Comparison of ENCODE assay signal across 19 cellular contexts in the genomic region with DNA sequence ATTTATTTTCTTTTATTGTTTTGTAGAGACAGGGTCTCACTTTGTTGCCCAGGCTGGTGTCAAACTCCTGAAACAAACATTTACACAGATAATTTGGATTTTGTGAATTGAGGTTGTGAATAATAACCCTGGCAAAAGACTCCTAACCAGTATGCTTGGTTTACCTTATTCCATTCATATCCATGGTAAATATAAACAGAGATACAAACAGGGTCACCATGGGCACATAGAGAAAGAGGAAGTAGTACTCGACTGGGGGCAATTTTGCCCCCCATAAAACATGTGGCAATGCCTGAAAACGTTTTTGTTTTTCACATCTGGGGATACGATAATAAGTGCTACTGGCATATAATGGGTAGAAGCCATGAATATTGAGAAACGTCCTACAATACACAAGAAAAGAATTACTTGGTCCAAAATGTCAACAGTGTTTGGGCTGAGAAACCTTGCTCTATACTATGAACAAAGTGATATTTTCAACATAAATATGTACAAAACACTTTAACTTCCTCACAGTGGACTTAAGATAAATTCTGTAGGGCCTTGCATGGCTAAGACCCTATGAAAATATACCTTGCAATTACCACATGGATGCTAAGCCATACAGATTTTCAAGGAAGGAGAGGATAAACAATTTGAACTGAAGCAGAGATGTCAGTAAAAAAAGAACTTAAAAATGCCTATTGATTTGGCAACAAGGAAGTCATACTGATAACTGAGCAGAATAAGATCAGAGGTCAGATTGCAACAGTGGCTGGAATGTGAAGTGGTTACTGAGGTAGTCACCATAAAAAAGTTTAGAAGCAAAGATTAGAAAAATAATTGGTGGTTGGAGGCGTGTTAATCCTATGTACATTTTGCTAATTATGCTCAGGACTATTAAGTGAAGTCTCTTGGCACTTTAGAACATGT. TPM values are rescaled to one million over a fixed set of nuclear protein-coding genes. Genes with fewer than 3 reads are reported as not detected.
DNase-seq lines count a peak whose midpoint lies in the region; ATAC-seq and TF ChIP-seq lines count a peak whose summit lies in the region.
"Had no signal": no experiment of that assay in that cellular context is flagged by ENCODE, and none has a peak within 500 bp of the region (broad histone marks: within the 10 kb centered on the region; RNA-seq: fewer than 3 reads in every experiment).

No MANE protein-coding gene starts in this region.

- H2BK120ac ChIP-seq in IMR-90 (ENCODE audit: low read depth, low read length), result no peak overlapping the region
- H2BK120ac ChIP-seq in mesenchymal stem cell (ENCODE audit: low read depth, low read length), result no peak overlapping the region

- H3K36me3 ChIP-seq in IMR-90 (ENCODE audit: control insufficient read depth, insufficient read depth, low read length) (peaks cover 6% of the 10 kb centered on the region), mesenchymal stem cell (ENCODE audit: control insufficient read depth in 1 of 2, insufficient read depth in 2 of 2, low read depth in 1 of 2, low read length in 2 of 2) (peaks cover 0 to 73% of the 10 kb centered on the region in 2 experiments)

- intact Hi-C loops in IMR-90 (cut with micrococcal nuclease), result no loop called here

- POLR2A ChIA-PET in IMR-90 (lab: Charles Lee; ENCODE audit: unreplicated experiment), result no interaction called here

- H3K4me2 ChIP-seq in IMR-90 (ENCODE audit: low read depth, low read length) (peak overlapping the region; percentile 38; the same call in 1 of the 2 replicates), mesenchymal stem cell (ENCODE audit: low read length, poor library complexity, severe bottlenecking) (no peak overlapping the region)
- H3K4me2 ChIP-seq: BLaER1 had no signal

- H2BK20ac ChIP-seq in IMR-90 (ENCODE audit: low read depth, low read length), result no peak overlapping the region

- H2AFZ ChIP-seq in IMR-90 (replicated peaks; ENCODE audit: low read length, poor library complexity), result no peak overlapping the region
- no peak overlapping the region for H2AFZ ChIP-seq in mesenchymal stem cell (ENCODE audit: low read depth, low read length)
- H2AFZ ChIP-seq: parathyroid adenoma had no signal

- no peak overlapping the region for H4K5ac ChIP-seq in IMR-90 (ENCODE audit: low read depth, low read length)

- H3K23ac ChIP-seq in IMR-90 (ENCODE audit: low read depth, low read length), result no peak overlapping the region
- no peak overlapping the region for H3K23ac ChIP-seq in mesenchymal stem cell (ENCODE audit: low read length in 2 of 2)

- DNase-seq in AML-193 (lab: John Stamatoyannopoulos, UW), result peak; percentile 6 to 13
- DNase-seq in IMR-90, result peak; percentile 79
- DNase-seq in choroid plexus epithelial cell (ENCODE audit: low read depth), result peak; percentile 89
- DNase-seq in mesenchymal stem cell, result peak; percentile 69
- no peak for DNase-seq in activated CD4-positive, CD25-positive, alpha-beta regulatory T cell (lab: John Stamatoyannopoulos, UW)
- no peak for DNase-seq in NCI-H510A treated with DMSO at 0.1 percent for 48 hours (lab: John Stamatoyannopoulos, UW)
- no peak for DNase-seq in GOT3 (lab: John Stamatoyannopoulos, UW)
- DNase-seq: activated CD4-positive, alpha-beta T cell treated with anti-CD3 and anti-CD28 coated beads for 48 hours; activated T-cell treated with anti-CD3 and anti-CD28 coated beads, Interleukin-2, amount 50 U/mL, for 48 hours; amniotic stem cell; dorsolateral prefrontal cortex; foreskin keratinocyte; NCI-H69; T-helper 17 cell had no signal

- H3K4ac ChIP-seq in IMR-90 (ENCODE audit: low read depth, low read length) (no peak overlapping the region), mesenchymal stem cell (ENCODE audit: low read depth in 1 of 2, low read length in 2 of 2) (no peak overlapping the region)

- no peak overlapping the region for H2BK15ac ChIP-seq in IMR-90 (ENCODE audit: low read depth, low read length)
- H2BK15ac ChIP-seq in mesenchymal stem cell (ENCODE audit: low read depth, poor library complexity, severe bottlenecking), result no peak overlapping the region

- H3K27ac ChIP-seq in IMR-90 (ENCODE audit: insufficient read depth, low read length) (peak overlapping the region; percentile 40; the same call in 1 of the 2 replicates), mesenchymal stem cell (ENCODE audit: low read length, poor library complexity, severe bottlenecking) (no peak overlapping the region)
- H3K27ac ChIP-seq: BLaER1, dorsolateral prefrontal cortex, foreskin keratinocyte, parathyroid adenoma, Peyer's patch, thoracic aorta had no signal

- H2AK5ac ChIP-seq in IMR-90 (ENCODE audit: low read depth, low read length), result no peak overlapping the region
- H2AK5ac ChIP-seq in mesenchymal stem cell (ENCODE audit: low read length, severe bottlenecking), result no peak overlapping the region

- H3K9me3 ChIP-seq in IMR-90 (ENCODE audit: control insufficient read depth, insufficient read depth, low read length) (no peaks in the 10 kb centered on the region), mesenchymal stem cell (ENCODE audit: control insufficient read depth, low read length) (no peaks in the 10 kb centered on the region)
- H3K9me3 ChIP-seq: BLaER1, Peyer's patch, thoracic aorta had no signal

- no peak overlapping the region for H2BK12ac ChIP-seq in mesenchymal stem cell (ENCODE audit: low read length in 2 of 2)

- H3K14ac ChIP-seq in IMR-90 (replicated peaks; ENCODE audit: low read depth, low read length), result no peak overlapping the region
- no peak overlapping the region for H3K14ac ChIP-seq in mesenchymal stem cell (ENCODE audit: low read length in 2 of 2)

- no peaks in the 10 kb centered on the region for H3K9me1 ChIP-seq in IMR-90 (ENCODE audit: insufficient read depth, low read length)

- H2BK5ac ChIP-seq in IMR-90 (ENCODE audit: low read depth, low read length, poor library complexity, severe bottlenecking) (peak overlapping the region; percentile 33), mesenchymal stem cell (ENCODE audit: low read depth, low read length, poor library complexity, severe bottlenecking) (no peak overlapping the region)

- no peak overlapping the region for H4K91ac ChIP-seq in IMR-90 (ENCODE audit: insufficient read depth, low read depth, low read length)
- no peak overlapping the region for H4K91ac ChIP-seq in mesenchymal stem cell (ENCODE audit: low read length)

- CTCF ChIA-PET in IMR-90 (lab: Yijun Ruan, JAX), result interaction anchor here (1.4 kb wide), 1 partner anchor 11 kb away, joined by 3 read pairs; no protein-coding TSS in a partner anchor

- H3K4me3 ChIP-seq in IMR-90 (ENCODE audit: insufficient read depth, low read depth, low read length) (no peak overlapping the region), choroid plexus epithelial cell (ENCODE audit: low read depth, low read length) (no peak overlapping the region), mesenchymal stem cell (ENCODE audit: insufficient read depth in 1 of 2, low read depth in 1 of 2, low read length in 2 of 2) (no peak overlapping the region)
- H3K4me3 ChIP-seq: BLaER1, dorsolateral prefrontal cortex, Peyer's patch, thoracic aorta had no signal

- no peak overlapping the region for H2AK9ac ChIP-seq in IMR-90 (replicated peaks; ENCODE audit: low read depth, low read length, poor library complexity)

- no peak overlapping the region; a peak in 1 of 4 replicates for H4K8ac ChIP-seq in IMR-90 (ENCODE audit: low read depth in 2 of 2, low read length in 2 of 2)
- no peak overlapping the region for H4K8ac ChIP-seq in mesenchymal stem cell (ENCODE audit: low read length)

- TF ChIP-seq RAD21 in IMR-90 (IDR thresholded peaks at IDR 0.05; ENCODE audit: low read length), result no peak

- no peaks in the 10 kb centered on the region for H4K20me1 ChIP-seq in IMR-90 (ENCODE audit: insufficient read depth, low read length)
- H4K20me1 ChIP-seq: BLaER1 had no signal

- dilution Hi-C loops in IMR-90 (cut with HindIII; ENCODE audit: low sequenced_read_pairs, unreplicated experiment), result no loop called here

- no peak for TF ChIP-seq POLR2A in IMR-90 (IDR thresholded peaks at IDR 0.05; ENCODE audit: low read depth, low read length)

- BruUV-seq in IMR-90 (replicated peaks; lab: Mats Ljungman, UMichigan), result no TSS peak

- H3K4me1 ChIP-seq in IMR-90 (ENCODE audit: control insufficient read depth, insufficient read depth, low read length) (peaks cover 12% of the 10 kb centered on the region; the same call in 1 of the 2 replicates), mesenchymal stem cell (ENCODE audit: control insufficient read depth, insufficient read depth, low read depth, low read length) (no peaks in the 10 kb centered on the region)
- H3K4me1 ChIP-seq: BLaER1, foreskin keratinocyte, parathyroid adenoma, Peyer's patch had no signal

- no peak overlapping the region for H3K56ac ChIP-seq in IMR-90 (ENCODE audit: extremely low read depth, insufficient read depth, low read length)

- WGBS in IMR-90 (ENCODE audit: extremely low coverage in 2 of 2, insufficient read length in 1 of 2), 2 experiments, result no CpG with 5 or more reads among the region's 5 CpGs
- 75% methylated on average over 1 of the region's 5 CpGs for WGBS in mesenchymal stem cell

- in situ Hi-C loops in IMR-90 (cut with MboI; ENCODE audit: low sequenced_read_pairs), result no loop called here

- no peak for TF ChIP-seq CTCF in IMR-90 (conservative IDR thresholded peaks at IDR 0.05; ENCODE audit: low read depth, low read length)
- TF ChIP-seq CTCF in choroid plexus epithelial cell (conservative IDR thresholded peaks at IDR 0.05; ENCODE audit: low read depth, low read length), result no peak

- H3K79me1 ChIP-seq in IMR-90 (ENCODE audit: low read depth in 1 of 2, low read length in 2 of 2) (peaks cover 0 to 3% of the 10 kb centered on the region in 2 experiments; a peak in 3 of 4 replicates), mesenchymal stem cell (replicated peaks; ENCODE audit: low read length, poor library complexity, severe bottlenecking) (peaks cover 2% of the 10 kb centered on the region)

- peak; percentile 72 for ATAC-seq in IMR-90 (ENCODE audit: low read depth)
- no peak for ATAC-seq in GM19395 (IDR thresholded peaks at IDR 0.05; ENCODE audit: unreplicated experiment)
- ATAC-seq: foreskin keratinocyte, T-helper 17 cell had no signal

- H3K18ac ChIP-seq in IMR-90 (ENCODE audit: low read depth, low read length) (peak overlapping the region; percentile 74), mesenchymal stem cell (ENCODE audit: low read depth in 1 of 2, low read length in 2 of 2) (no peak overlapping the region)

- H3K27me3 ChIP-seq in IMR-90 (ENCODE audit: control insufficient read depth, insufficient read depth, low read length) (no peaks in the 10 kb centered on the region), mesenchymal stem cell (ENCODE audit: control insufficient read depth in 1 of 2, insufficient read depth in 1 of 2, low read length in 2 of 2) (no peaks in the 10 kb centered on the region)
- H3K27me3 ChIP-seq: BLaER1, dorsolateral prefrontal cortex, foreskin keratinocyte, Peyer's patch had no signal

- no peak overlapping the region for H3K9ac ChIP-seq in IMR-90 (ENCODE audit: low read depth, low read length)
- H3K9ac ChIP-seq in mesenchymal stem cell (ENCODE audit: low read length), result no peak overlapping the region
- H3K9ac ChIP-seq: BLaER1, parathyroid adenoma had no signal

RNA-seq across cellular contexts. Expression of gene ZBTB41, which starts 27.3 kb away (rescaled TPM):
- 8.6 and 15.3 TPM in 2 replicates for total RNA-seq in IMR-90 (2012; rRNA removed)
- 1.3 and 1.9 TPM in 2 replicates for polyA plus RNA-seq in IMR-90 (2012; rRNA removed)
- 0.15 and 0.23 TPM in 2 replicates for polyA plus RNA-seq in IMR-90 (2012; cell fraction: cytosol; rRNA removed)
- 0.29 and 3.3 TPM in 2 replicates for polyA plus RNA-seq in IMR-90 (2012; cell fraction: nucleus; rRNA removed; ENCODE audit: low replicate concordance)
- polyA plus RNA-seq in mesenchymal stem cell (2013, experiment 1 of 2), result 5.3 TPM
- 5.5 TPM for polyA plus RNA-seq in mesenchymal stem cell (2013, experiment 2 of 2)

RNA-seq across cellular contexts. Expression of gene ASPM, which starts 27.4 kb away (rescaled TPM):
- total RNA-seq in IMR-90 (2012; rRNA removed), result 27.8 and 53.3 TPM in 2 replicates
- polyA plus RNA-seq in IMR-90 (2012; rRNA removed), result 5.2 and 7.1 TPM in 2 replicates
- polyA plus RNA-seq in IMR-90 (2012; cell fraction: cytosol; rRNA removed), result 0.23 and 0.62 TPM in 2 replicates
- 0.92 and 6.7 TPM in 2 replicates for polyA plus RNA-seq in IMR-90 (2012; cell fraction: nucleus; rRNA removed; ENCODE audit: low replicate concordance)
- polyA plus RNA-seq in mesenchymal stem cell (2013, experiment 1 of 2), result 2.0 TPM
- polyA plus RNA-seq in mesenchymal stem cell (2013, experiment 2 of 2), result 1.8 TPM

Comparison
In these comparisons a context has a peak if more than half of its experiments do, and no peak if none do; other contexts are left out.
1. DNase-seq: peak in AML-193 (2 of 2), IMR-90 (single experiment), choroid plexus epithelial cell (single experiment) and mesenchymal stem cell (single experiment); none in activated CD4-positive, CD25-positive, alpha-beta regulatory T cell (0 of 4), NCI-H510A treated with DMSO at 0.1 percent for 48 hours (single experiment) and GOT3 (single experiment).